ENCODE assay signal across 26 cellular contexts in the genomic region with DNA sequence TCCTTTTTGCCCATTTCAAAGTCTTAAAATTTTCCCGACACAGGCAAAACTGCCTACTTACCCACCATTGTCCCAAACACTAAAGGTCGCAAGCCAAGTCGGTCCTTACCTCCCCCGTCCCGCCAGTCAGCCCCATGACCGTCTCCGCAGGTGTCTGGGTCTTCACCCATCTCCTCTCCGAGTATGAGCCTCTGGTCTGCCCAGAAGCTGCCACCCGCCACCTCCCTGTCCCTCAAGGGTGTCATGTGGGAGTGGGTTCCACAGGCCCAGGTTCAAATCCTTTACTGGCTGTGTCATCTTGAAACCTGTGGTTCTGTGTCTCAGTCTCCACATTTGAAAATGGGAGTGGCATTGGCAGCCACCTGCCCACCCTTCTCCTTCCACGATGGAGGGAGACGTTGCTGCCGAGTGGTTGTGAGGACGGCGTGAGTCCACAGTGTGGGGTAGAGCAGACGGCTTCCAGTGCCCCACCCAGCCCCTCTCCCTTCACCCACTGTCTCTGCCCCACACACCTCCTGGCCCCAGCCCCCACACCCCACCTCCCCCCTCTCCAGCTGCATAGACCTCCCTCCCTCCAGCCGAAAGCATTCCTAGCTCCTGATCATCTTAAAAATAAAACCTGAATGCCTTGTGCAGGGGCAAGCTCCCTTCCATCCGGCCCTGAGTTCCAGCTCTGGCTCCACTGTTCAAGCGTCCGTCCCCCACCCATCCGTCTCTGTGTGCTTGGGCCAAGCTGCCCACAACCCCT. TPM values are rescaled to one million over a fixed set of nuclear protein-coding genes. Genes with fewer than 3 reads are reported as not detected.
"Had no signal": no experiment of that assay in that cellular context is flagged by ENCODE, and none has a peak within 500 bp of the region (broad histone marks: within the 10 kb centered on the region; RNA-seq: fewer than 3 reads in every experiment).

No MANE protein-coding gene starts in this region.

- H3K36me3 ChIP-seq: esophagus squamous epithelium, gastrocnemius medialis, heart right ventricle, upper lobe of right lung had no signal

- H3K27me3 ChIP-seq: upper lobe of right lung had no signal

- H3K4me3 ChIP-seq: coronary artery, esophagus squamous epithelium, gastrocnemius medialis, heart right ventricle, smooth muscle cell, upper lobe of right lung had no signal

- H3K4me1 ChIP-seq: gastrocnemius medialis had no signal

- ATAC-seq: activated T-cell treated with anti-CD3 and anti-CD28 coated beads, Interleukin-2, amount 50 U/mL, for 72 hours; gastrocnemius medialis; heart right ventricle; sciatic nerve; T-helper 17 cell; upper lobe of right lung had no signal

- DNase-seq: activated B cell treated with CpG ODN at 0.5 μM for 24 hours; activated CD4-positive, alpha-beta memory T cell treated with anti-CD3 and anti-CD28 coated beads for 36 hours; activated CD4-positive, alpha-beta T cell treated with anti-CD3 and anti-CD28 coated beads for 48 hours; activated effector memory CD4-positive, alpha-beta T cell treated with anti-CD3 and anti-CD28 coated beads, Interleukin-2, amount 50 U/mL, for 16 hours; activated T-cell treated with anti-CD3 and anti-CD28 coated beads, Interleukin-2, amount 50 U/mL, for 72 hours; amniotic stem cell; endodermal cell; esophagus squamous epithelium; gastrocnemius medialis; heart right ventricle; nephron progenitor cell; nucleus accumbens; stimulated activated CD4-positive, alpha-beta T cell treated with anti-CD3 and anti-CD28 coated beads, Interleukin-2, amount 100 ng/mL, for 48 hours; stimulated activated CD8-positive, alpha-beta memory T cell treated with anti-CD3 and anti-CD28 coated beads, Interleukin-4, amount 100 ng/mL, for 48 hours; stimulated activated naive CD4-positive, alpha-beta T cell; T-helper 17 cell; upper lobe of right lung had no signal

- H3K4me2 ChIP-seq: smooth muscle cell had no signal

- FAIRE-seq: bronchial epithelial cell had no signal

- H3K9me3 ChIP-seq: gastrocnemius medialis, upper lobe of right lung had no signal

- H3K27ac ChIP-seq: coronary artery, esophagus squamous epithelium, gastrocnemius medialis, heart right ventricle had no signal

RNA-seq across cellular contexts. Expression of a gene that starts 35.3 kb away (rescaled TPM):
- total RNA-seq: activated B cell treated with CpG ODN at 0.5 μM for 24 hours; activated CD4-positive, alpha-beta memory T cell treated with anti-CD3 and anti-CD28 coated beads for 36 hours; activated T-cell treated with anti-CD3 and anti-CD28 coated beads, Interleukin-2, amount 50 U/mL, for 72 hours; bronchial epithelial cell; endodermal cell; esophagus squamous epithelium; gastrocnemius medialis; heart right ventricle; kidney epithelial cell; liver; mononuclear cell; sciatic nerve; smooth muscle cell; subcutaneous adipose tissue; T-helper 17 cell; upper lobe of right lung had no signal
- polyA plus RNA-seq: heart right ventricle, liver, smooth muscle cell, thymus had no signal
